ENCODE assay signal across 7 cellular contexts in the genomic region with DNA sequence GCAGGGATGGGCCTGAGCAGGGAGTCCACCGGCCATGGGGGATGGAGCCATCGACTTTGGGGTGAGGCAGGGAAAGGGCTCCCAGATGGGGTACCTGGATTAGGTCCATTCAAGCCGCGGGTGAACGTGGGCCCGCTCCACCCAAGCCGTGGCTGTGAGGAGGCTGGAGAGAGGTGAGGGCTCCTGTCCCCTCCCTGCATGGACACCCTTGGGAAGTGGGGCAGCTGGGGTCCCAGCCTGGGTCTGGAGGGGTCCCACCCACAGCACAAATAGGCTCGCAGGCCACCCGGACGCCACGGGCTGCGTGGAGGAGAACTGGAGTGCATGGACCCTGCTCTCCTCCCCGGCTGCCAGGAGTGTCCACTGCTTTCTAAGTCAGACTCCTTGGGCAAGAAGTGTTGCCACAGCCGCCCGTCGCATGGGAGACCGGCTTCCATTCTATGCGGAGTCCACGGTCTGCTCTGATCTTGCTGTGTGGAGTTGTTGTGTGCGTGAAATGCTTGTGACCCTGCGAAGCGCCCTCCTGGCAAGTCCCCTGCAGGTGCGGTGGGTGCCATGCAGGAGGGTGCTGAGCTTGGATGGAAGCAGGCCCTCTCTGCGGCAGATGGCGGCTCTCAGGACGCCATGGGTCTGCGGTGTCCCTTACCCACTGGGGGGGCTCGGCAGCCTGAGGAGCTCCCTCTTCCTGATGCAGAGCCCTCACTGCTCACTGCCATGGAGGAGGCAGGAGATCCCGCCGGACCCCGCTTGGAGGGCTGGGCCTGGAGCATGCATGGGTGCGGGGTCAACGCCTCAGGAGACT. TPM values are rescaled to one million over a fixed set of nuclear protein-coding genes. Genes with fewer than 3 reads are reported as not detected.
DNase-seq lines count a peak whose midpoint lies in the region; ATAC-seq and TF ChIP-seq lines count a peak whose summit lies in the region.

No MANE protein-coding gene starts in this region.

- peak overlapping the region; percentile 98 for H3K4me3 Mint-ChIP-seq in HFFc6
- H3K4me3 Mint-ChIP-seq in activated T-helper 1 cell treated with anti-CD3 and anti-CD28 coated beads, Interleukin-12 subunit alpha, Interleukin-12 subunit beta, Interleukin-2, Interleukin-4 antibody, amounts not matched to agents 30 ng/mL and 10 ng/mL and 1 ng/mL, durations not matched to agents 14 hours and 24 hours and 36 hours: peak overlapping the region; percentile 98
- H3K4me3 Mint-ChIP-seq in stimulated activated memory B cell treated with anti-CD40 and anti-IgM and Interleukin-4, amounts not matched to agents 10 μg/mL and 1 μg/mL and 100 μg/mL, for 72 hours: peak overlapping the region; percentile 91

- no peaks in the 10 kb centered on the region for H3K9me3 ChIP-seq in iPS-15b (ENCODE audit: control insufficient read depth, insufficient read depth, low read length)

- H3K36me3 ChIP-seq in iPS-15b (ENCODE audit: control insufficient read depth, insufficient read depth, low read length): peaks cover 36% of the 10 kb centered on the region

- peaks cover 4% of the 10 kb centered on the region for H3K4me1 ChIP-seq in iPS-15b (ENCODE audit: control insufficient read depth, insufficient read depth, low read length)

- peaks cover 6% of the 10 kb centered on the region for H3K36me3 Mint-ChIP-seq in HFFc6 (ENCODE audit: low read depth)
- H3K36me3 Mint-ChIP-seq in activated T-helper 1 cell treated with anti-CD3 and anti-CD28 coated beads, Interleukin-12 subunit alpha, Interleukin-12 subunit beta, Interleukin-2, Interleukin-4 antibody, amounts not matched to agents 30 ng/mL and 10 ng/mL and 1 ng/mL, durations not matched to agents 14 hours and 24 hours and 36 hours (ENCODE audit: low read depth): peaks cover 14% of the 10 kb centered on the region
- peaks cover 32% of the 10 kb centered on the region for H3K36me3 Mint-ChIP-seq in stimulated activated memory B cell treated with anti-CD40 and anti-IgM and Interleukin-4, amounts not matched to agents 10 μg/mL and 1 μg/mL and 100 μg/mL, for 72 hours

- no peak for DNase-seq in HFFc6
- DNase-seq in activated T-helper 1 cell treated with anti-CD3 and anti-CD28 coated beads, Interleukin-12 subunit alpha, Interleukin-12 subunit beta, Interleukin-2, Interleukin-4 antibody, amounts not matched to agents 30 ng/mL and 10 ng/mL and 1 ng/mL, durations not matched to agents 14 hours and 24 hours and 36 hours (ENCODE audit: low spot score): no peak
- DNase-seq in kidney glomerular epithelial cell (lab: John Stamatoyannopoulos, UW): no peak
- no peak for DNase-seq in effector CD8-positive, alpha-beta T cell (lab: John Stamatoyannopoulos, UW)
- DNase-seq in NCI-H2107 (lab: John Stamatoyannopoulos, UW): no peak

- H3K27me3 ChIP-seq in iPS-15b (ENCODE audit: control insufficient read depth, insufficient read depth, low read length): no peaks in the 10 kb centered on the region

- ATAC-seq in stimulated activated memory B cell treated with anti-CD40 and anti-IgM and Interleukin-4, amounts not matched to agents 10 μg/mL and 1 μg/mL and 100 μg/mL, for 72 hours: no peak

- intact Hi-C loops in activated T-helper 1 cell treated with anti-CD3 and anti-CD28 coated beads, Interleukin-12 subunit alpha, Interleukin-12 subunit beta, Interleukin-2, Interleukin-4 antibody, amounts not matched to agents 30 ng/mL and 10 ng/mL and 1 ng/mL, durations not matched to agents 14 hours and 24 hours and 36 hours (cut with micrococcal nuclease): loop anchor here (5.0 kb wide), 2 partner anchors 453 to 1373 kb away; a partner anchor contains a TSS

- H3K27me3 Mint-ChIP-seq in HFFc6 (ENCODE audit: insufficient read depth): no peaks in the 10 kb centered on the region
- H3K27me3 Mint-ChIP-seq in activated T-helper 1 cell treated with anti-CD3 and anti-CD28 coated beads, Interleukin-12 subunit alpha, Interleukin-12 subunit beta, Interleukin-2, Interleukin-4 antibody, amounts not matched to agents 30 ng/mL and 10 ng/mL and 1 ng/mL, durations not matched to agents 14 hours and 24 hours and 36 hours (ENCODE audit: insufficient read depth): no peaks in the 10 kb centered on the region
- H3K27me3 Mint-ChIP-seq in stimulated activated memory B cell treated with anti-CD40 and anti-IgM and Interleukin-4, amounts not matched to agents 10 μg/mL and 1 μg/mL and 100 μg/mL, for 72 hours: no peaks in the 10 kb centered on the region

- no peak for TF ChIP-seq CTCF in HFFc6 (IDR thresholded peaks at IDR 0.05)

- peak overlapping the region; percentile 94 for H3K27ac Mint-ChIP-seq in HFFc6
- peak overlapping the region; percentile 98 for H3K27ac Mint-ChIP-seq in activated T-helper 1 cell treated with anti-CD3 and anti-CD28 coated beads, Interleukin-12 subunit alpha, Interleukin-12 subunit beta, Interleukin-2, Interleukin-4 antibody, amounts not matched to agents 30 ng/mL and 10 ng/mL and 1 ng/mL, durations not matched to agents 14 hours and 24 hours and 36 hours
- peak overlapping the region; percentile 92 for H3K27ac Mint-ChIP-seq in stimulated activated memory B cell treated with anti-CD40 and anti-IgM and Interleukin-4, amounts not matched to agents 10 μg/mL and 1 μg/mL and 100 μg/mL, for 72 hours

- peak overlapping the region; percentile 86 for H3K4me3 ChIP-seq in iPS-15b (ENCODE audit: low read depth, low read length)

- H3K9me3 Mint-ChIP-seq in HFFc6: no peaks in the 10 kb centered on the region
- H3K9me3 Mint-ChIP-seq in activated T-helper 1 cell treated with anti-CD3 and anti-CD28 coated beads, Interleukin-12 subunit alpha, Interleukin-12 subunit beta, Interleukin-2, Interleukin-4 antibody, amounts not matched to agents 30 ng/mL and 10 ng/mL and 1 ng/mL, durations not matched to agents 14 hours and 24 hours and 36 hours: no peaks in the 10 kb centered on the region
- H3K9me3 Mint-ChIP-seq in stimulated activated memory B cell treated with anti-CD40 and anti-IgM and Interleukin-4, amounts not matched to agents 10 μg/mL and 1 μg/mL and 100 μg/mL, for 72 hours: no peaks in the 10 kb centered on the region

- peaks cover 39% of the 10 kb centered on the region for H3K4me1 Mint-ChIP-seq in HFFc6 (ENCODE audit: low read depth)
- peaks cover 33% of the 10 kb centered on the region for H3K4me1 Mint-ChIP-seq in activated T-helper 1 cell treated with anti-CD3 and anti-CD28 coated beads, Interleukin-12 subunit alpha, Interleukin-12 subunit beta, Interleukin-2, Interleukin-4 antibody, amounts not matched to agents 30 ng/mL and 10 ng/mL and 1 ng/mL, durations not matched to agents 14 hours and 24 hours and 36 hours (ENCODE audit: low read depth)
- H3K4me1 Mint-ChIP-seq in stimulated activated memory B cell treated with anti-CD40 and anti-IgM and Interleukin-4, amounts not matched to agents 10 μg/mL and 1 μg/mL and 100 μg/mL, for 72 hours: peaks cover 59% of the 10 kb centered on the region

- peak overlapping the region; percentile 94 for H3K9ac ChIP-seq in iPS-15b (ENCODE audit: low read depth, low read length)

RNA-seq across cellular contexts. Expression of a gene that starts 2.0 kb away (rescaled TPM):
- total RNA-seq in HFFc6 (2021; fragmentation: NEBNext Ultra II Directional; extraction: Animal tissue kit (Norgen Biotek cat#: 25700)): 100 to 1,000 TPM in 4 of 6 experiments, 10 to 100 TPM in 2; 87.2 to 109 (median 103) TPM
- total RNA-seq in activated T-helper 1 cell treated with anti-CD3 and anti-CD28 coated beads, Interleukin-12 subunit alpha, Interleukin-12 subunit beta, Interleukin-2, Interleukin-4 antibody, amounts not matched to agents 30 ng/mL and 10 ng/mL and 1 ng/mL, durations not matched to agents 14 hours and 24 hours and 36 hours: 301 and 304 TPM in 2 replicates

RNA-seq across cellular contexts. Expression of a gene that starts 8.1 kb away (rescaled TPM):
- 10 to 100 TPM; 55.2 to 71.3 (median 67.7) TPM for total RNA-seq in HFFc6 (2021; fragmentation: NEBNext Ultra II Directional; extraction: Animal tissue kit (Norgen Biotek cat#: 25700))
- 21.7 and 22.3 TPM in 2 replicates for total RNA-seq in activated T-helper 1 cell treated with anti-CD3 and anti-CD28 coated beads, Interleukin-12 subunit alpha, Interleukin-12 subunit beta, Interleukin-2, Interleukin-4 antibody, amounts not matched to agents 30 ng/mL and 10 ng/mL and 1 ng/mL, durations not matched to agents 14 hours and 24 hours and 36 hours

RNA-seq across cellular contexts. Expression of a gene that starts 25.7 kb away (rescaled TPM):
- 100 to 1,000 TPM in 2 of 6 experiments, 10 to 100 TPM in 4; 91.9 to 105 (median 97.6) TPM for total RNA-seq in HFFc6 (2021; fragmentation: NEBNext Ultra II Directional; extraction: Animal tissue kit (Norgen Biotek cat#: 25700))
- total RNA-seq in activated T-helper 1 cell treated with anti-CD3 and anti-CD28 coated beads, Interleukin-12 subunit alpha, Interleukin-12 subunit beta, Interleukin-2, Interleukin-4 antibody, amounts not matched to agents 30 ng/mL and 10 ng/mL and 1 ng/mL, durations not matched to agents 14 hours and 24 hours and 36 hours: 97.9 and 98.8 TPM in 2 replicates

RNA-seq across cellular contexts. Expression of a gene that starts 28.8 kb away (rescaled TPM):
- 1,000 to 10,000 TPM; 1,047 to 1,358 (median 1,277) TPM for total RNA-seq in HFFc6 (2021; fragmentation: NEBNext Ultra II Directional; extraction: Animal tissue kit (Norgen Biotek cat#: 25700))
- total RNA-seq in activated T-helper 1 cell treated with anti-CD3 and anti-CD28 coated beads, Interleukin-12 subunit alpha, Interleukin-12 subunit beta, Interleukin-2, Interleukin-4 antibody, amounts not matched to agents 30 ng/mL and 10 ng/mL and 1 ng/mL, durations not matched to agents 14 hours and 24 hours and 36 hours: 1,387 and 1,455 TPM in 2 replicates

RNA-seq across cellular contexts. Expression of a gene that starts 40.5 kb away (rescaled TPM):
- total RNA-seq in HFFc6 (2021; fragmentation: NEBNext Ultra II Directional; extraction: Animal tissue kit (Norgen Biotek cat#: 25700)): under 1 TPM; 0.18 to 0.47 (median 0.32) TPM
- 0.16 and 0.17 TPM in 2 replicates for total RNA-seq in activated T-helper 1 cell treated with anti-CD3 and anti-CD28 coated beads, Interleukin-12 subunit alpha, Interleukin-12 subunit beta, Interleukin-2, Interleukin-4 antibody, amounts not matched to agents 30 ng/mL and 10 ng/mL and 1 ng/mL, durations not matched to agents 14 hours and 24 hours and 36 hours
